Comparison of ENCODE assay signal across 13 cellular contexts in genomic region chr9:129989362-129989708, GRCh38. TPM values are rescaled to one million over a fixed set of nuclear protein-coding genes. Genes with fewer than 3 reads are reported as not detected.
DNase-seq lines count a peak whose midpoint lies in the region; ATAC-seq, FAIRE-seq and TF ChIP-seq lines count a peak whose summit lies in the region.
"Had no signal": no experiment of that assay in that cellular context is flagged by ENCODE, and none has a peak within 500 bp of the region (broad histone marks: within the 10 kb centered on the region; RNA-seq: fewer than 3 reads in every experiment).

No MANE protein-coding gene starts in this region.

- H3K27me3 Mint-ChIP-seq in T-helper 1 cell treated with Interleukin-12 subunit alpha and Interleukin-12 subunit beta and Interleukin-4 antibody, amounts not matched to agents 30 μg/mL and 1 μg/mL, for 36 hours (ENCODE audit: low read depth), result no peaks in the 10 kb centered on the region
- no peaks in the 10 kb centered on the region for H3K27me3 Mint-ChIP-seq in stimulated activated naive CD8-positive, alpha-beta T cell treated with anti-CD3 and anti-CD28 coated beads, Interleukin-15, amount 100 ng/mL, for 72 hours
- H3K27me3 Mint-ChIP-seq in MCF 10A (ENCODE audit: insufficient read depth, unreplicated experiment), result no peaks in the 10 kb centered on the region

- H3K4me1 ChIP-seq in PC-3 (ENCODE audit: insufficient read depth, low read length), result peaks cover 28% of the 10 kb centered on the region
- peaks cover 44% of the 10 kb centered on the region for H3K4me1 ChIP-seq in effector memory CD4-positive, alpha-beta T cell (ENCODE audit: control insufficient read depth, insufficient read depth, low read length, poor library complexity, severe bottlenecking)
- no peaks in the 10 kb centered on the region for H3K4me1 ChIP-seq in small intestine (ENCODE audit: control insufficient read depth in 2 of 2, insufficient read depth in 1 of 2, low read depth in 1 of 2, low read length in 1 of 2)

- no peaks in the 10 kb centered on the region for H3K9me3 ChIP-seq in PC-3 (ENCODE audit: low read length)
- no peaks in the 10 kb centered on the region for H3K9me3 ChIP-seq in effector memory CD4-positive, alpha-beta T cell (ENCODE audit: control insufficient read depth, low read length)
- H3K9me3 ChIP-seq in small intestine (ENCODE audit: control insufficient read depth, low read depth), result no peaks in the 10 kb centered on the region

- TF ChIP-seq CTCF in PC-3 (conservative IDR thresholded peaks at IDR 0.05; ENCODE audit: low read depth, low read length), result no peak
- no peak for TF ChIP-seq CTCF in MCF 10A (IDR thresholded peaks at IDR 0.05; ENCODE audit: unreplicated experiment)

- no peaks in the 10 kb centered on the region for H4K20me1 ChIP-seq in PC-3 (ENCODE audit: low read length)

- BruUV-seq in PC-3 (replicated peaks; lab: Mats Ljungman, UMichigan) (no TSS peak), MCF 10A (replicated peaks; lab: Mats Ljungman, UMichigan) (no TSS peak)

- H3K36me3 ChIP-seq in PC-3 (ENCODE audit: low read depth, low read length), result no peaks in the 10 kb centered on the region
- H3K36me3 ChIP-seq in effector memory CD4-positive, alpha-beta T cell (ENCODE audit: control insufficient read depth, insufficient read depth, low read length), result peaks cover 6% of the 10 kb centered on the region
- H3K36me3 ChIP-seq in small intestine (ENCODE audit: control insufficient read depth in 2 of 2, insufficient read depth in 2 of 2, low read length in 2 of 2), result no peaks in the 10 kb centered on the region

- WGBS in small intestine, 3 donors, result 64 to 86% (median 80%) methylated on average over 3 of the region's 3 CpGs

- intact Hi-C loops in PC-3 (cut with micrococcal nuclease) (no loop called here), MCF 10A (cut with micrococcal nuclease) (no loop called here)

- ATAC-seq in PC-3, result no peak
- no peak for ATAC-seq in stimulated activated naive CD8-positive, alpha-beta T cell treated with anti-CD3 and anti-CD28 coated beads, Interleukin-15, amount 100 ng/mL, for 72 hours
- ATAC-seq: left cardiac atrium had no signal

- DNase-seq in T-helper 1 cell (no peak), PC-3 (no peak), MCF 10A (ENCODE audit: unreplicated experiment) (no peak), NK-92 (lab: John Stamatoyannopoulos, UW; ENCODE audit: unreplicated experiment) (no peak), small intestine (no peak)
- DNase-seq in effector memory CD4-positive, alpha-beta T cell, result no peak
- no peak for DNase-seq in stimulated activated naive CD8-positive, alpha-beta T cell treated with anti-CD3 and anti-CD28 coated beads, Interleukin-15, amount 100 ng/mL, for 72 hours
- DNase-seq: DMS79, left cardiac atrium, RPMI8226 had no signal

- no peak overlapping the region for H2AFZ ChIP-seq in PC-3 (ENCODE audit: low read length)

- no peaks in the 10 kb centered on the region for H3K9me3 Mint-ChIP-seq in T-helper 1 cell treated with Interleukin-12 subunit alpha and Interleukin-12 subunit beta and Interleukin-4 antibody, amounts not matched to agents 30 μg/mL and 1 μg/mL, for 36 hours
- H3K9me3 Mint-ChIP-seq in stimulated activated naive CD8-positive, alpha-beta T cell treated with anti-CD3 and anti-CD28 coated beads, Interleukin-15, amount 100 ng/mL, for 72 hours, result peaks cover 0 to 4% of the 10 kb centered on the region in 2 donors
- H3K9me3 Mint-ChIP-seq in MCF 10A (ENCODE audit: unreplicated experiment), result no peaks in the 10 kb centered on the region

- H3K4me2 ChIP-seq in PC-3 (ENCODE audit: low read length), result peak overlapping the region; percentile 42

- peaks cover 33% of the 10 kb centered on the region for H3K36me3 Mint-ChIP-seq in T-helper 1 cell treated with Interleukin-12 subunit alpha and Interleukin-12 subunit beta and Interleukin-4 antibody, amounts not matched to agents 30 μg/mL and 1 μg/mL, for 36 hours (ENCODE audit: low read depth)
- H3K36me3 Mint-ChIP-seq in MCF 10A (ENCODE audit: insufficient read depth, unreplicated experiment), result peaks cover 10% of the 10 kb centered on the region

- peak overlapping the region; percentile 61 for H3K27ac Mint-ChIP-seq in T-helper 1 cell treated with Interleukin-12 subunit alpha and Interleukin-12 subunit beta and Interleukin-4 antibody, amounts not matched to agents 30 μg/mL and 1 μg/mL, for 36 hours
- peak overlapping the region; percentile 44 to 50 for H3K27ac Mint-ChIP-seq in stimulated activated naive CD8-positive, alpha-beta T cell treated with anti-CD3 and anti-CD28 coated beads, Interleukin-15, amount 100 ng/mL, for 72 hours
- H3K27ac Mint-ChIP-seq in MCF 10A (ENCODE audit: low read depth, unreplicated experiment), result no peak overlapping the region

- H3K9me2 ChIP-seq in PC-3 (replicated peaks; ENCODE audit: low read length), result no peaks in the 10 kb centered on the region

- no peak overlapping the region for H3K4me3 Mint-ChIP-seq in T-helper 1 cell treated with Interleukin-12 subunit alpha and Interleukin-12 subunit beta and Interleukin-4 antibody, amounts not matched to agents 30 μg/mL and 1 μg/mL, for 36 hours
- H3K4me3 Mint-ChIP-seq in stimulated activated naive CD8-positive, alpha-beta T cell treated with anti-CD3 and anti-CD28 coated beads, Interleukin-15, amount 100 ng/mL, for 72 hours, result peak overlapping the region; percentile 13 to 47
- no peak overlapping the region for H3K4me3 Mint-ChIP-seq in MCF 10A (ENCODE audit: unreplicated experiment)

- H3K4me3 ChIP-seq in PC-3 (ENCODE audit: low read length), result no peak overlapping the region
- H3K4me3 ChIP-seq in effector memory CD4-positive, alpha-beta T cell (ENCODE audit: insufficient read depth, low read depth, low read length, poor library complexity, severe bottlenecking), result no peak overlapping the region
- no peak overlapping the region for H3K4me3 ChIP-seq in small intestine (ENCODE audit: low read depth in 1 of 2, low read length in 2 of 2)

- H3F3A ChIP-seq in PC-3 (ENCODE audit: low read length, unreplicated experiment), result no peaks in the 10 kb centered on the region

- POLR2A ChIA-PET in PC-3 (lab: Charles Lee; ENCODE audit: unreplicated experiment), result interaction anchor here (0.6 kb wide), 1 partner anchor 50 kb away, joined by 4 read pairs; no protein-coding TSS in a partner anchor
- POLR2A ChIA-PET in MCF 10A (lab: Yijun Ruan, JAX), result interaction anchor here (1.0 kb wide), 1 partner anchor 10 kb away, joined by 5 read pairs; no protein-coding TSS in a partner anchor

- H3K27ac ChIP-seq in PC-3 (ENCODE audit: low read length), result no peak overlapping the region
- H3K27ac ChIP-seq in effector memory CD4-positive, alpha-beta T cell (ENCODE audit: insufficient read depth, low read length, poor library complexity, severe bottlenecking), result peak overlapping the region; percentile 90
- H3K27ac ChIP-seq in small intestine (ENCODE audit: low read depth in 1 of 2, low read length in 1 of 2), result peak overlapping the region in 1 of 2 donors; percentile 75
- H3K27ac ChIP-seq: VCaP had no signal

- CTCF ChIA-PET in PC-3 (lab: Charles Lee), result no interaction called here
- CTCF ChIA-PET in MCF 10A (lab: Yijun Ruan, JAX), result no interaction called here

- peaks cover 55% of the 10 kb centered on the region for H3K4me1 Mint-ChIP-seq in T-helper 1 cell treated with Interleukin-12 subunit alpha and Interleukin-12 subunit beta and Interleukin-4 antibody, amounts not matched to agents 30 μg/mL and 1 μg/mL, for 36 hours (ENCODE audit: low read depth)
- H3K4me1 Mint-ChIP-seq in stimulated activated naive CD8-positive, alpha-beta T cell treated with anti-CD3 and anti-CD28 coated beads, Interleukin-15, amount 100 ng/mL, for 72 hours, result peaks cover 82% of the 10 kb centered on the region
- H3K4me1 Mint-ChIP-seq in MCF 10A (ENCODE audit: insufficient read depth, unreplicated experiment), result peaks cover 28% of the 10 kb centered on the region

- no peaks in the 10 kb centered on the region for H3K27me3 ChIP-seq in PC-3 (ENCODE audit: low read length)
- H3K27me3 ChIP-seq in effector memory CD4-positive, alpha-beta T cell (replicated peaks; ENCODE audit: control insufficient read depth, insufficient read depth, low read length, poor library complexity, severe bottlenecking), result no peaks in the 10 kb centered on the region
- no peaks in the 10 kb centered on the region for H3K27me3 ChIP-seq in small intestine (ENCODE audit: control insufficient read depth in 2 of 2, insufficient read depth in 2 of 2, low read length in 2 of 2)

- peaks cover 51% of the 10 kb centered on the region for H3K79me2 ChIP-seq in PC-3 (ENCODE audit: low read length)

- no peak overlapping the region for H3K9ac ChIP-seq in PC-3 (ENCODE audit: low read length)

- FAIRE-seq in small intestine (lab: Jason Lieb, UNC), result no peak
- FAIRE-seq: frontal cortex had no signal

RNA-seq across cellular contexts. Expression of gene FNBP1, which starts 53.7 kb away (rescaled TPM):
- total RNA-seq in PC-3 (2014; rRNA removed) (30.8 and 39.6 TPM in 2 replicates), MCF 10A (2022) (24.4 and 26.6 TPM in 2 replicates)
- polyA plus RNA-seq in small intestine, result 10 to 100 TPM in 1 of 3 donors, 1 to 10 TPM in 2; 1.3 to 11.0 (median 7.0) TPM

Comparison
In these comparisons a context has a peak if more than half of its experiments do, and no peak if none do; other contexts are left out.
1. H3K4me3 Mint-ChIP-seq: peak in stimulated activated naive CD8-positive, alpha-beta T cell treated with anti-CD3 and anti-CD28 coated beads, Interleukin-15, amount 100 ng/mL, for 72 hours (2 of 2); none in T-helper 1 cell treated with Interleukin-12 subunit alpha and Interleukin-12 subunit beta and Interleukin-4 antibody, amounts not matched to agents 30 μg/mL and 1 μg/mL, for 36 hours (single experiment) and MCF 10A (single experiment).